29 cellular contexts compared by ENCODE assay signal in the genomic region with DNA sequence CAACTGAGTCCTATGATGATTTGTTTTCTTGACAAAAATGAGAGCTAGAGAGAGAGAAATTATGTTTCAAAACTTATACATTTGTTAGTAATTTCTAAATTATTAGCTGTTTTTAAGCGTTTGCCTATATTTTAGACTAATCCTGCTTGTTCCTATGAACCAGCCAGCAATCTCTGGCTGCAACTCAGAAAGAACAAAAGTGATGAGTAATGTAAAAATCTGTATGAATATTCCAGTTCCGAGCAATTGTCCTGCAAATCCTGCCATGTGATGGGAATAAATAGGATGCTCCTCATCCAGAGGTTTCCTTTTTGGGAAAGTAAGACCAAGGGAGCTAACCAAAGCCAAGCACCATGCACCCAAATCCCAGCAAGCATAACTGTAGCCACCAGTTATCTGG.
"Had no signal": no experiment of that assay in that cellular context is flagged by ENCODE, and none has a peak within 500 bp of the region (broad histone marks: within the 10 kb centered on the region; RNA-seq: fewer than 3 reads in every experiment).

No MANE protein-coding gene starts in this region.

- H3K9me3 Mint-ChIP-seq: stimulated activated naive B cell treated with anti-CD40 and anti-IgM and Interleukin-4, amounts not matched to agents 10 μg/mL and 1 μg/mL and 100 μg/mL, for 72 hours; stimulated activated naive CD8-positive, alpha-beta T cell treated with anti-CD3 and anti-CD28 coated beads, Interleukin-15, amount 100 ng/mL, for 72 hours; stimulated activated naive CD8-positive, alpha-beta T cell treated with anti-CD3 and anti-CD28 coated beads, Interleukin-15, Interleukin-2, amounts not matched to agents 100 ng/mL and 50 ng/mL, for 24 hours; type B pancreatic cell had no signal

- ATAC-seq: stimulated activated effector memory CD8-positive, alpha-beta T cell treated with anti-CD3 and anti-CD28 coated beads, Interleukin-12 subunit alpha, Interleukin-12 subunit beta, amount 100 ng/mL, for 72 hours; stimulated activated memory B cell treated with anti-CD40 and anti-IgM and Interleukin-4, amounts not matched to agents 10 μg/mL and 1 μg/mL and 100 μg/mL, for 72 hours; stimulated activated naive B cell treated with anti-CD40 and anti-IgM and Interleukin-4, amounts not matched to agents 10 μg/mL and 1 μg/mL and 100 μg/mL, for 72 hours; stimulated activated naive CD8-positive, alpha-beta T cell treated with anti-CD3 and anti-CD28 coated beads, Interleukin-15, amount 100 ng/mL, for 72 hours; stimulated activated naive CD8-positive, alpha-beta T cell treated with anti-CD3 and anti-CD28 coated beads, Interleukin-15, Interleukin-2, amounts not matched to agents 100 U/mL and 50 U/mL, for 24 hours; upper lobe of right lung had no signal

- H3K4me1 Mint-ChIP-seq: stimulated activated effector memory CD8-positive, alpha-beta T cell treated with anti-CD3 and anti-CD28 coated beads, Interleukin-12 subunit alpha, Interleukin-12 subunit beta, amount 100 ng/mL, for 72 hours; stimulated activated memory B cell treated with anti-CD40 and anti-IgM and Interleukin-4, amounts not matched to agents 10 μg/mL and 1 μg/mL and 100 μg/mL, for 72 hours; stimulated activated naive B cell treated with anti-CD40 and anti-IgM and Interleukin-4, amounts not matched to agents 10 μg/mL and 1 μg/mL and 100 μg/mL, for 72 hours; stimulated activated naive CD8-positive, alpha-beta T cell treated with anti-CD3 and anti-CD28 coated beads, Interleukin-15, amount 100 ng/mL, for 72 hours had no signal

- H3K9me3 ChIP-seq: testis, thoracic aorta, thyroid gland, tibial artery, tibial nerve, transverse colon, upper lobe of left lung, upper lobe of right lung, uterus, vagina had no signal

- H3K36me3 ChIP-seq: stomach, suprapubic skin, thoracic aorta, thyroid gland, tibial artery, tibial nerve, transverse colon, upper lobe of left lung, upper lobe of right lung, uterus, vagina had no signal

- H3K27ac ChIP-seq: stomach, suprapubic skin, testis, thoracic aorta, thyroid gland, tibial artery, tibial nerve, transverse colon, upper lobe of left lung, upper lobe of right lung, uterus, vagina had no signal

- DNase-seq: stimulated activated CD4-positive, alpha-beta T cell treated with anti-CD3 and anti-CD28 coated beads, Interleukin-2, amount 100 ng/mL, for 48 hours; stimulated activated CD4-positive, alpha-beta T cell treated with anti-CD3 and anti-CD28 coated beads, Interleukin-4, amount 100 ng/mL, for 1 hour; stimulated activated CD4-positive, alpha-beta T cell treated with anti-CD3 and anti-CD28 coated beads, Interleukin-4, amount 100 ng/mL, for 24 hours; stimulated activated CD4-positive, alpha-beta T cell treated with anti-CD3 and anti-CD28 coated beads, Interleukin-4, amount 100 ng/mL, for 4 hours; stimulated activated CD8-positive, alpha-beta memory T cell treated with anti-CD3 and anti-CD28 coated beads, Interleukin-4, amount 100 ng/mL, for 48 hours; stimulated activated naive B cell treated with anti-CD40 and anti-IgM and Interleukin-4, amounts not matched to agents 10 μg/mL and 1 μg/mL and 100 μg/mL, for 72 hours; stimulated activated naive CD4-positive, alpha-beta T cell; stimulated activated naive CD4-positive, alpha-beta T cell treated with Interleukin-2 at 50 U/mL for 16 hours; stimulated activated naive CD8-positive, alpha-beta T cell treated with anti-CD3 and anti-CD28 coated beads, Interleukin-15, amount 100 ng/mL, for 72 hours; stimulated activated naive CD8-positive, alpha-beta T cell treated with anti-CD3 and anti-CD28 coated beads, Interleukin-15, Interleukin-2, amounts not matched to agents 100 U/mL and 50 U/mL, for 24 hours; stomach; substantia nigra; testis; thyroid gland; tibial artery; transverse colon; trophoblast cell; upper lobe of left lung; upper lobe of right lung; uterus had no signal

- H3K27ac Mint-ChIP-seq: stimulated activated effector memory CD8-positive, alpha-beta T cell treated with anti-CD3 and anti-CD28 coated beads, Interleukin-12 subunit alpha, Interleukin-12 subunit beta, amount 100 ng/mL, for 72 hours; stimulated activated memory B cell treated with anti-CD40 and anti-IgM and Interleukin-4, amounts not matched to agents 10 μg/mL and 1 μg/mL and 100 μg/mL, for 72 hours; stimulated activated naive B cell treated with anti-CD40 and anti-IgM and Interleukin-4, amounts not matched to agents 10 μg/mL and 1 μg/mL and 100 μg/mL, for 72 hours; stimulated activated naive CD8-positive, alpha-beta T cell treated with anti-CD3 and anti-CD28 coated beads, Interleukin-15, amount 100 ng/mL, for 72 hours; stimulated activated naive CD8-positive, alpha-beta T cell treated with anti-CD3 and anti-CD28 coated beads, Interleukin-15, Interleukin-2, amounts not matched to agents 100 ng/mL and 50 ng/mL, for 24 hours; type B pancreatic cell had no signal

- H3K4me3 ChIP-seq: stomach, suprapubic skin, testis, thoracic aorta, thyroid gland, tibial artery, tibial nerve, transverse colon, upper lobe of left lung, upper lobe of right lung, uterus, vagina had no signal

- H3K4me3 Mint-ChIP-seq: stimulated activated effector memory CD8-positive, alpha-beta T cell treated with anti-CD3 and anti-CD28 coated beads, Interleukin-12 subunit alpha, Interleukin-12 subunit beta, amount 100 ng/mL, for 72 hours; stimulated activated memory B cell treated with anti-CD40 and anti-IgM and Interleukin-4, amounts not matched to agents 10 μg/mL and 1 μg/mL and 100 μg/mL, for 72 hours; stimulated activated naive B cell treated with anti-CD40 and anti-IgM and Interleukin-4, amounts not matched to agents 10 μg/mL and 1 μg/mL and 100 μg/mL, for 72 hours; stimulated activated naive CD8-positive, alpha-beta T cell treated with anti-CD3 and anti-CD28 coated beads, Interleukin-15, amount 100 ng/mL, for 72 hours; stimulated activated naive CD8-positive, alpha-beta T cell treated with anti-CD3 and anti-CD28 coated beads, Interleukin-15, Interleukin-2, amounts not matched to agents 100 ng/mL and 50 ng/mL, for 24 hours; type B pancreatic cell had no signal

- FAIRE-seq: urothelium cell line had no signal

- H3K27me3 Mint-ChIP-seq: stimulated activated memory B cell treated with anti-CD40 and anti-IgM and Interleukin-4, amounts not matched to agents 10 μg/mL and 1 μg/mL and 100 μg/mL, for 72 hours; stimulated activated naive B cell treated with anti-CD40 and anti-IgM and Interleukin-4, amounts not matched to agents 10 μg/mL and 1 μg/mL and 100 μg/mL, for 72 hours; stimulated activated naive CD8-positive, alpha-beta T cell treated with anti-CD3 and anti-CD28 coated beads, Interleukin-15, amount 100 ng/mL, for 72 hours; stimulated activated naive CD8-positive, alpha-beta T cell treated with anti-CD3 and anti-CD28 coated beads, Interleukin-15, Interleukin-2, amounts not matched to agents 100 ng/mL and 50 ng/mL, for 24 hours; type B pancreatic cell had no signal

- H3K4me1 ChIP-seq: stomach, suprapubic skin, testis, thyroid gland, tibial artery, tibial nerve, transverse colon, upper lobe of left lung, upper lobe of right lung, uterus, vagina had no signal

- H3K27me3 ChIP-seq: stomach, suprapubic skin, testis, thyroid gland, tibial artery, tibial nerve, transverse colon, upper lobe of left lung, upper lobe of right lung, uterus, vagina had no signal

- H3K36me3 Mint-ChIP-seq: stimulated activated effector memory CD8-positive, alpha-beta T cell treated with anti-CD3 and anti-CD28 coated beads, Interleukin-12 subunit alpha, Interleukin-12 subunit beta, amount 100 ng/mL, for 72 hours; stimulated activated memory B cell treated with anti-CD40 and anti-IgM and Interleukin-4, amounts not matched to agents 10 μg/mL and 1 μg/mL and 100 μg/mL, for 72 hours; stimulated activated naive B cell treated with anti-CD40 and anti-IgM and Interleukin-4, amounts not matched to agents 10 μg/mL and 1 μg/mL and 100 μg/mL, for 72 hours; type B pancreatic cell had no signal
